1 cellular context compared by ENCODE assay signal in the genomic region with DNA sequence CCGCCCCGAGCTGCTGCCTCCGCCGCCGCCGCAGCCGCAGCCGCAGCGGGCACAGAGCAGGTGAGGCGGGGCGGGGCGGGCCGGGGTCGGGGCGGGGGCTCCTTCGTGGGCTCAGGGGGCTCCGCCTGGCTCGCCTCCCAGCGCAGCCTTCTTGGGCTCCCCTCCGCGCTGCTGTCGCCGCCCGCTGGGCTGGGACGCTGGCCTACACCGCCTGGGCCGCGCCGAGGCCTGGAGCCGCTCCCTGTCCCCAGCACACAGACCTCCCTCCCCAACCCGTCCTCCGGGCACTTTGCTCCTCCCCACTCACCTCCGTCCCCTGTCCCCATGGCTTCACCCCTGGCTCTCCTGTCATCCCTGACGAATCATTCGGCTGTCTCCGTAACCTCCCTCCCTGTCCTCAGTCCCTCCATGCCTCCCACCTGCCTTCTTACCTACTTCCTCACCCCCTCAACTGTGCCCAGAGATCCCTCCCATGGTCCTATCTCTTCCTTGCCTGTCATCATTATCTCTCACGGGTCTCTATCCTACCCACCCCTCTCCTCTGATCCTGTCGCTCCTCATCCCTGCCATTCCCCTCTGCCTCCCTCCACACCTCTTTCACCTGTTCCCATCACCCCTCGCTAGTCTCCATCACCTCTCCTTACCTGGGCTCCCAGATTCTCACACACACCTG.
TF ChIP-seq lines count a peak whose summit lies in the region.

No MANE protein-coding gene starts in this region.

TF ChIP-seq in WTC11, 78 proteins besides CTCF, POLR2A, EP300 and RAD21 (continued from another document):
- TF ChIP-seq ESRRA (CRISPR knock-in tag; IDR thresholded peaks at IDR 0.05; ENCODE audit: borderline replicate concordance) (no peak), FOXK1 (CRISPR knock-in tag; IDR thresholded peaks at IDR 0.05) (no peak), ATF1 (CRISPR knock-in tag; IDR thresholded peaks at IDR 0.05) (no peak), RORB (CRISPR knock-in tag; IDR thresholded peaks at IDR 0.05) (no peak), JAZF1 (CRISPR knock-in tag; IDR thresholded peaks at IDR 0.05) (no peak), TEAD4 (CRISPR knock-in tag; IDR thresholded peaks at IDR 0.05) (no peak), ZNF121 (CRISPR knock-in tag; IDR thresholded peaks at IDR 0.05) (no peak)
